8 cellular contexts compared by ENCODE assay signal in genomic region chrX:71118032-71118984, GRCh38. TPM values are rescaled to one million over a fixed set of nuclear protein-coding genes. Genes with fewer than 3 reads are reported as not detected.
DNase-seq lines count a peak whose midpoint lies in the region; ATAC-seq, FAIRE-seq and TF ChIP-seq lines count a peak whose summit lies in the region.

Gene MED12 (plus strand): TSS chrX:71118596. CDS start chrX:71118755, 159 bp downstream.

- H3K36me3 ChIP-seq in HUES64 (ENCODE audit: insufficient read depth, low read length) (peaks cover 35% of the 10 kb centered on the region), mucosa of rectum (ENCODE audit: control insufficient read depth in 2 of 2, insufficient read depth in 2 of 2, low read length in 2 of 2) (peaks cover 22 to 24% of the 10 kb centered on the region in 2 donors)

- H3K4me1 ChIP-seq in HUES64 (ENCODE audit: insufficient read depth, low read length) (peaks cover 4% of the 10 kb centered on the region; the same call in 1 of the 2 replicates), mucosa of rectum (ENCODE audit: control insufficient read depth in 2 of 2, insufficient read depth in 2 of 2, low read length in 2 of 2) (peaks cover 0 to 5% of the 10 kb centered on the region in 2 donors)

- TF ChIP-seq POLR2A in erythroblast (IDR thresholded peaks at IDR 0.05; ENCODE audit: low read length) = peak; percentile 73

- no peak for TF ChIP-seq CTCF in D721Med (IDR thresholded peaks at IDR 0.05; ENCODE audit: insufficient read depth, missing control alignments)

- peaks cover 29% of the 10 kb centered on the region for H3K36me3 Mint-ChIP-seq in activated T-cell treated with anti-CD3 and anti-CD28 coated beads, Interleukin-2, amount 50 U/mL, for 24 hours (ENCODE audit: low read depth)

- DNase-seq in D721Med (ENCODE audit: insufficient read length, low spot score) (peak; percentile 58), OCI-M2 (lab: John Stamatoyannopoulos, UW; ENCODE audit: unreplicated experiment) (peak; percentile 62), erythroblast (lab: John Stamatoyannopoulos, UW) (peak; percentile 83 to 84)
- DNase-seq in activated T-cell treated with anti-CD3 and anti-CD28 coated beads, Interleukin-2, amount 50 U/mL, for 24 hours = peak; percentile 89
- DNase-seq in stimulated activated CD8-positive, alpha-beta memory T cell treated with anti-CD3 and anti-CD28 coated beads, Interleukin-4, amount 100 ng/mL, for 4 hours (ENCODE audit: low read depth in 2 of 2, low spot score in 1 of 2) = peak; percentile 52 to 68

- ATAC-seq in GM21423 (IDR thresholded peaks at IDR 0.05; ENCODE audit: unreplicated experiment) = peak; percentile 95

- peaks cover 12% of the 10 kb centered on the region for H3K27me3 Mint-ChIP-seq in activated T-cell treated with anti-CD3 and anti-CD28 coated beads, Interleukin-2, amount 50 U/mL, for 24 hours

- H3K4me3 ChIP-seq in HUES64 (ENCODE audit: low read length) (peak within 1 kb of the TSS; percentile 75), mucosa of rectum (ENCODE audit: low read length in 2 of 2) (peak within 1 kb of the TSS; percentile 66 to 82)

- H3K4me3 Mint-ChIP-seq in activated T-cell treated with anti-CD3 and anti-CD28 coated beads, Interleukin-2, amount 50 U/mL, for 24 hours = peak within 1 kb of the TSS; percentile 81

- H3K9me3 Mint-ChIP-seq in activated T-cell treated with anti-CD3 and anti-CD28 coated beads, Interleukin-2, amount 50 U/mL, for 24 hours = no peaks in the 10 kb centered on the region

- no peak for FAIRE-seq in D721Med (lab: Jason Lieb, UNC)

- H3K27ac ChIP-seq in HUES64 (ENCODE audit: low read depth, low read length) (peak within 1 kb of the TSS; percentile 80; the same call in 1 of the 2 replicates), mucosa of rectum (ENCODE audit: low read depth in 2 of 2, low read length in 2 of 2) (peak within 1 kb of the TSS; percentile 59 to 76)

- H3K27me3 ChIP-seq in HUES64 (ENCODE audit: insufficient read depth, low read length) (peaks cover 26% of the 10 kb centered on the region), mucosa of rectum (ENCODE audit: control insufficient read depth in 2 of 2, insufficient read depth in 2 of 2, low read length in 2 of 2) (no peaks in the 10 kb centered on the region)

- WGBS in HUES64 = under 1% methylated on average over 53 of the region's 56 CpGs

- H3K9me3 ChIP-seq in HUES64 (ENCODE audit: insufficient read depth, low read depth, low read length) (no peaks in the 10 kb centered on the region), mucosa of rectum (ENCODE audit: control insufficient read depth in 2 of 2, low read length in 2 of 2) (no peaks in the 10 kb centered on the region)

- H3K4me1 Mint-ChIP-seq in activated T-cell treated with anti-CD3 and anti-CD28 coated beads, Interleukin-2, amount 50 U/mL, for 24 hours (ENCODE audit: low read depth) = peaks cover 26% of the 10 kb centered on the region

- peak within 1 kb of the TSS; percentile 78 for H3K9ac ChIP-seq in HUES64 (ENCODE audit: low read depth, low read length)
- peak within 1 kb of the TSS; percentile 27 to 82 for H3K9ac ChIP-seq in mucosa of rectum (ENCODE audit: low read depth in 1 of 2, low read length in 2 of 2)

- H3K27ac Mint-ChIP-seq in activated T-cell treated with anti-CD3 and anti-CD28 coated beads, Interleukin-2, amount 50 U/mL, for 24 hours = peak within 1 kb of the TSS; percentile 88

RNA-seq across cellular contexts. Expression of gene MED12, which starts in this region (rescaled TPM):
- polyA plus RNA-seq in HUES64 (2013, experiment 1 of 2) = 18.3 TPM
- 21.2 TPM for polyA plus RNA-seq in HUES64 (2013, experiment 2 of 2)

Comparison
In these comparisons a context has a peak if more than half of its experiments do, and no peak if none do; other contexts are left out.
1. Peak in every context shown above with its lines: DNase-seq, ATAC-seq, H3K4me3 ChIP-seq and H3K27ac ChIP-seq.